In the genomic region with DNA sequence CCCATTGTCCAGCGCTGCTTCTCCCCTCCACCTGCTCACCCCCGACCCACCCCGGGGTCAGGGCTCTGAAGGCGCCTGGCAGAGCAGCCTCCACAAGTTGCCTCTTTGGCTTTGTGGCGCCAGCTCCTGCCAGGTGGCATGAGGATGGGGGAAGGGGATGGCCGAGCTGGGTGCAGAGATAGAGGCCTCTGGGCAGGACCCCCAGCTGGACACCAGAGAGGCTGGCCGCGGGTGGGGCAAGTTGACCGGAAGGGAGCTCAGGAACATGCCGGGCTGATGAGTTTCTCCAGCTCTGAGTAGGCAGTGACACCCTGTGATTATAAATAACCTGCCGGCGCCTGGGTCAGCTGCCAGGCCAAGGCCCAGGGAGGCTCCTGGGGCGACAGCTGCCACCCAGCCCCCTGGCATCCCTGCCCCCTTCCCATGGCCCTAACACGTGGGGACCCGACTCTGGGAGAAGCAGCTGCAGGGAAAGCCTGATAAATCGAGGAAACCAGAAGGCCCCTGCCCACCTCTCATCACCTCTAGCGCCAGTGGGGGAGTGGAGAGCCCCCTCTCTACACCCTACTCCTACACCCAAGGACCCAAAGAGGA, we compare ENCODE assay signal across 8 cellular contexts. TPM values are rescaled to one million over a fixed set of nuclear protein-coding genes. Genes with fewer than 3 reads are reported as not detected.
DNase-seq lines count a peak whose midpoint lies in the region; ATAC-seq and TF ChIP-seq lines count a peak whose summit lies in the region.

No MANE protein-coding gene starts in this region.

- H3K27me3 ChIP-seq in WERI-Rb-1 (ENCODE audit: insufficient read depth, low read depth, severe bottlenecking) (no peaks in the 10 kb centered on the region), right atrium auricular region (peaks cover 0 to 11% of the 10 kb centered on the region in 2 donors), spleen (replicated peaks in 1 of 7) (peaks cover 0 to 38% (median 14%) of the 10 kb centered on the region in 7 donors)

- no peaks in the 10 kb centered on the region for H3K9me3 ChIP-seq in WERI-Rb-1 (ENCODE audit: severe bottlenecking)
- no peaks in the 10 kb centered on the region for H3K9me3 ChIP-seq in right atrium auricular region
- peaks cover 0 to 13% (median 8%) of the 10 kb centered on the region in 8 donors for H3K9me3 ChIP-seq in spleen

- no peak for TF ChIP-seq CTCF in WERI-Rb-1 (IDR thresholded peaks at IDR 0.05; ENCODE audit: low read depth, low read length)
- TF ChIP-seq CTCF in right atrium auricular region (IDR thresholded peaks at IDR 0.05) = no peak
- TF ChIP-seq CTCF in spleen (IDR thresholded peaks at IDR 0.05 in 8 of 11, conservative IDR thresholded peaks at IDR 0.05 in 3 of 11) = no peak

- H3K4me3 ChIP-seq in WERI-Rb-1 (ENCODE audit: low read depth, low read length) (peak overlapping the region; percentile 44), right atrium auricular region (peak overlapping the region; percentile 45 to 56), spleen (peak overlapping the region; percentile 53 to 85 (median 71))

- TF ChIP-seq POLR2A in spleen (IDR thresholded peaks at IDR 0.05) = no peak

- DNase-seq in NCI-H2196 treated with DMSO at 0.1 percent for 48 hours (lab: John Stamatoyannopoulos, UW; ENCODE audit: unreplicated experiment) = peak; percentile 0
- DNase-seq in NCI-H2196 (lab: John Stamatoyannopoulos, UW; ENCODE audit: unreplicated experiment) = no peak
- peak; percentile 19 for DNase-seq in WERI-Rb-1
- no peak for DNase-seq in right atrium auricular region (ENCODE audit: low spot score)
- no peak for DNase-seq in spleen
- no peak for DNase-seq in effector CD8-positive, alpha-beta T cell (lab: John Stamatoyannopoulos, UW)
- DNase-seq in NCI-H2107 (lab: John Stamatoyannopoulos, UW) = no peak

- H3K4me1 ChIP-seq in right atrium auricular region (peaks cover 0 to 24% of the 10 kb centered on the region in 2 donors), spleen (peaks cover 6 to 87% (median 46%) of the 10 kb centered on the region in 6 donors)

- intact Hi-C loops in spleen (cut with DNase I; ENCODE audit: low total_unique reads) = no loop called here

- ATAC-seq in GM21619 (IDR thresholded peaks at IDR 0.05; ENCODE audit: unreplicated experiment) = no peak

- WGBS in spleen, 5 donors = 9 to 19% (median 15%) methylated on average over 8 to 17 of the region's 17 CpGs

- H3K27ac ChIP-seq in WERI-Rb-1 = peak overlapping the region; percentile 20
- H3K27ac ChIP-seq in right atrium auricular region = peak overlapping the region; percentile 66 to 80
- H3K27ac ChIP-seq in spleen = peak overlapping the region; percentile 39 to 92 (median 75)

- H3K36me3 ChIP-seq in WERI-Rb-1 (no peaks in the 10 kb centered on the region), right atrium auricular region (no peaks in the 10 kb centered on the region), spleen (peaks cover 0 to 18% (median 8%) of the 10 kb centered on the region in 6 donors)

RNA-seq across cellular contexts. Expression of gene P2RX5, which starts 0.7 kb away (rescaled TPM):
- total RNA-seq in right atrium auricular region (1 to 10 TPM; 5.4 to 8.1 TPM), spleen (100 to 1,000 TPM in 6 of 7 donors, 10 to 100 TPM in 1; 62.5 to 185 (median 143) TPM)
- polyA plus RNA-seq in spleen = 100 to 1,000 TPM; 276 to 313 (median 280) TPM

RNA-seq across cellular contexts. Expression of gene EMC6, which starts 26.6 kb away (rescaled TPM):
- total RNA-seq in right atrium auricular region (10 to 100 TPM; 19.1 to 22.2 TPM), spleen (10 to 100 TPM in 5 of 7 donors, 1 to 10 TPM in 2; 6.0 to 28.8 (median 20.0) TPM)
- 10 to 100 TPM; 49.1 to 85.3 (median 67.9) TPM for polyA plus RNA-seq in spleen

RNA-seq across cellular contexts. Expression of gene TAX1BP3, which starts 26.8 kb away (rescaled TPM):
- total RNA-seq in right atrium auricular region (100 to 1,000 TPM; 212 to 227 TPM), spleen (10 to 100 TPM; 32.9 to 57.1 (median 53.5) TPM)
- 10 to 100 TPM; 35.2 to 65.7 (median 47.9) TPM for polyA plus RNA-seq in spleen

RNA-seq across cellular contexts. Expression of gene HASPIN, which starts 28.5 kb away (rescaled TPM):
- total RNA-seq in right atrium auricular region (not detected), spleen (1 to 10 TPM; 1.5 to 4.7 (median 2.6) TPM)
- 1 to 10 TPM in 2 of 3 donors, under 1 TPM in 1; 0.74 to 2.5 (median 1.8) TPM for polyA plus RNA-seq in spleen

RNA-seq across cellular contexts. Expression of gene CTNS, which starts 58.7 kb away (rescaled TPM):
- total RNA-seq in right atrium auricular region (10 to 100 TPM; 17.6 to 19.1 TPM), spleen (10 to 100 TPM; 11.8 to 42.5 (median 16.5) TPM)
- 1 to 10 TPM; 5.7 to 8.9 (median 5.7) TPM for polyA plus RNA-seq in spleen

Comparison
In these comparisons a context has a peak if more than half of its experiments do, and no peak if none do; other contexts are left out.
1. DNase-seq: peak in NCI-H2196 treated with DMSO at 0.1 percent for 48 hours (single experiment) and WERI-Rb-1 (single experiment); none in NCI-H2196 (single experiment), right atrium auricular region (single experiment), spleen (single experiment), effector CD8-positive, alpha-beta T cell (single experiment) and NCI-H2107 (single experiment).
2. H3K27ac ChIP-seq: peak in every context shown above with its lines; median percentile 75 in spleen; 73 in right atrium auricular region; 20 in WERI-Rb-1.
3. RNA of gene P2RX5, which starts 0.7 kb away (total RNA-seq): 62.5 to 185 TPM in spleen; 5.4 to 8.1 TPM in right atrium auricular region; every median in the first group is over 4 times any median in the second.
4. Peak in every context shown above with its lines, with median percentiles within 50 percentile points of each other: H3K4me3 ChIP-seq.